In genomic region chr16:69967688-69968087, GRCh38 we compare ENCODE assay signal across 3 cellular contexts. TPM values are rescaled to one million over a fixed set of nuclear protein-coding genes. Genes with fewer than 3 reads are reported as not detected.
"Had no signal": no experiment of that assay in that cellular context is flagged by ENCODE, and none has a peak within 500 bp of the region (broad histone marks: within the 10 kb centered on the region; RNA-seq: fewer than 3 reads in every experiment).

No MANE protein-coding gene starts in this region.

RNA-seq across cellular contexts. Expression of gene CLEC18A, which starts 16.6 kb away (rescaled TPM):
- total RNA-seq: HT-29 had no signal
- polyA plus RNA-seq: IgD-negative memory B cell, IMR-90 had no signal
